In the genomic region with DNA sequence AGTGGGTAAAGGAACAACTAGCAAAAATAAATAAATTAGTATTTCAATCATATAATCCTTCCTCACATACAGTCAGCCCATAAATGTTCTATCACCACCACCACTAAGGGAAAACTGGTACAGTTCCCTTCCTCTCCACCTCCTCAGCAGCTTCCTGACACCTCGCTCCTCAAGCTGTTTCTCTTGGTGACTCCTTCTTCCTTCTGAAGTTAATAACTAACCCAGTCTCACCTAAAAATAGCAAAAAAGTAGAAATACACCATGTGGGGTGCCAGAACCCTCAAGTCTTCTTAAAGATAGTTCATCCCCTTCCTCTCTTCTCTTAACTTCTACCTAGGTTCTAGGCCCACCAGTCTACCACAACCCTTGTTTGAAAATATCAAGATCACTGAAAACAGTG, we compare ENCODE assay signal across 23 cellular contexts.
A peak's percentile ranks its signal among the peaks of the same experiment; 100 is the strongest.
DNase-seq lines count a peak whose midpoint lies in the region; ATAC-seq, FAIRE-seq and TF ChIP-seq lines count a peak whose summit lies in the region.
"Had no signal": no experiment of that assay in that cellular context is flagged by ENCODE, and none has a peak within 500 bp of the region (broad histone marks: within the 10 kb centered on the region; RNA-seq: fewer than 3 reads in every experiment).

No MANE protein-coding gene starts in this region.

- H3K27ac ChIP-seq in H1 (ENCODE audit: low read depth, low read length): no peak overlapping the region
- H3K27ac ChIP-seq in H9 (ENCODE audit: insufficient read length, low read depth, low read length): no peak overlapping the region
- no peak overlapping the region for H3K27ac ChIP-seq in sigmoid colon
- H3K27ac ChIP-seq: stomach, tibial artery had no signal

- H3K9me3 ChIP-seq in H1 (ENCODE audit: insufficient read depth in 2 of 2, low read depth in 1 of 2, low read length in 1 of 2) (no peaks in the 10 kb centered on the region), H9 (ENCODE audit: control insufficient read depth, low read depth, low read length) (no peaks in the 10 kb centered on the region), sigmoid colon (no peaks in the 10 kb centered on the region)
- H3K9me3 ChIP-seq: HAP-1, stomach, tibial artery had no signal

- no peak overlapping the region for H2AK5ac ChIP-seq in H1 (ENCODE audit: low read depth, low read length)
- H2AK5ac ChIP-seq in H9 (ENCODE audit: insufficient read length, low read length): no peak overlapping the region

- TF ChIP-seq POLR2A in H1 (IDR thresholded peaks at IDR 0.05; ENCODE audit: control extremely low read depth in 1 of 2, low read depth in 2 of 2, low read length in 2 of 2) (no peak), sigmoid colon (IDR thresholded peaks at IDR 0.05) (no peak)

- H3K36me3 Mint-ChIP-seq in H9 (ENCODE audit: insufficient read depth in 1 of 3, low read depth in 3 of 3): no peaks in the 10 kb centered on the region; a peak in 1 of 7 replicates
- H3K36me3 Mint-ChIP-seq: CD4-positive, alpha-beta memory T cell had no signal

- no peak overlapping the region for H3K18ac ChIP-seq in H1 (ENCODE audit: extremely low read depth, low read length)
- H3K18ac ChIP-seq in H9 (ENCODE audit: insufficient read length, low read depth, low read length): no peak overlapping the region

- H4K8ac ChIP-seq in H1 (ENCODE audit: extremely low read depth, insufficient read depth, low read length) (no peak overlapping the region), H9 (replicated peaks; ENCODE audit: insufficient read length, low read depth, low read length) (no peak overlapping the region)

- POLR2A ChIA-PET in H1 (lab: Charles Lee; ENCODE audit: partially characterized antibody): no interaction called here

- TF ChIP-seq EP300 in H1 (IDR thresholded peaks at IDR 0.05; ENCODE audit: borderline replicate concordance in 1 of 2, low read depth in 2 of 2, low read length in 2 of 2) (no peak), sigmoid colon (IDR thresholded peaks at IDR 0.05) (no peak)

- TF ChIP-seq CTCF in H1 (IDR thresholded peaks at IDR 0.05; ENCODE audit: control extremely low read depth in 1 of 3, insufficient read depth in 1 of 3, low read depth in 1 of 3, low read length in 3 of 3): no peak
- TF ChIP-seq CTCF in H9 (conservative IDR thresholded peaks at IDR 0.05): no peak
- TF ChIP-seq CTCF in sigmoid colon (IDR thresholded peaks at IDR 0.05): no peak

- no peaks in the 10 kb centered on the region for H3K23me2 ChIP-seq in H1 (ENCODE audit: low read depth, low read length)
- H3K23me2 ChIP-seq in H9 (ENCODE audit: insufficient read length, low read depth, low read length, poor library complexity, severe bottlenecking): no peaks in the 10 kb centered on the region

- H3K9ac ChIP-seq in H1 (replicated peaks in 1 of 4; ENCODE audit: extremely low read depth in 1 of 4, low read depth in 3 of 4, low read length in 3 of 4) (no peak overlapping the region), H9 (ENCODE audit: extremely low read depth, insufficient read length, low read length) (no peak overlapping the region)

- peak; percentile 83 for ATAC-seq in GM18907 (IDR thresholded peaks at IDR 0.05; ENCODE audit: unreplicated experiment)
- ATAC-seq in GM21390 (IDR thresholded peaks at IDR 0.05; ENCODE audit: unreplicated experiment): peak; percentile 57
- ATAC-seq in HG03066 (IDR thresholded peaks at IDR 0.05; ENCODE audit: low read depth, unreplicated experiment): peak; percentile 72
- ATAC-seq: esophagus mucosa, right cardiac atrium had no signal

- TF ChIP-seq RAD21 in H1 (IDR thresholded peaks at IDR 0.05 in 1 of 2, conservative IDR thresholded peaks at IDR 0.05 in 1 of 2; ENCODE audit: low read depth in 2 of 2, low read length in 2 of 2): no peak

- H2BK12ac ChIP-seq in H1 (ENCODE audit: low read depth, low read length): no peak overlapping the region
- H2BK12ac ChIP-seq in H9 (ENCODE audit: insufficient read length, low read depth, low read length): no peak overlapping the region

- H3K79me2 ChIP-seq in H1 (ENCODE audit: control insufficient read depth in 1 of 2, insufficient read depth in 2 of 2, low read length in 2 of 2): no peaks in the 10 kb centered on the region
- H3K79me2 ChIP-seq in H9 (ENCODE audit: insufficient read depth, low read length): no peaks in the 10 kb centered on the region

- H2BK15ac ChIP-seq in H1 (ENCODE audit: low read length): no peak overlapping the region
- H2BK15ac ChIP-seq in H9 (ENCODE audit: low read depth, low read length): no peak overlapping the region

- H3K23ac ChIP-seq in H1 (ENCODE audit: insufficient read length) (no peak overlapping the region), H9 (ENCODE audit: insufficient read length, low read depth, low read length) (no peak overlapping the region)

- H2BK20ac ChIP-seq in H1 (ENCODE audit: low read length) (no peak overlapping the region), H9 (ENCODE audit: low read depth, low read length, poor library complexity, severe bottlenecking) (no peak overlapping the region)

- no peak overlapping the region for H3K4me2 ChIP-seq in H1 (ENCODE audit: insufficient read depth in 1 of 2, low read depth in 2 of 2, low read length in 2 of 2)
- no peak overlapping the region for H3K4me2 ChIP-seq in H9 (ENCODE audit: insufficient read depth, insufficient read length, low read length)

- H2AFZ ChIP-seq in H1 (ENCODE audit: low read length) (no peak overlapping the region), H9 (ENCODE audit: low read length) (no peak overlapping the region)

- intact Hi-C loops in sigmoid colon (cut with DNase I): loop anchor here (10.0 kb wide), 1 partner anchor 815 kb away; no protein-coding TSS in a partner anchor

- DNase-seq in H1 (ENCODE audit: low read depth in 1 of 2, low spot score in 2 of 2) (no peak), NCI-H748 (lab: John Stamatoyannopoulos, UW; ENCODE audit: unreplicated experiment) (no peak), SW 1271 (lab: John Stamatoyannopoulos, UW) (no peak), H9 (no peak), sigmoid colon (no peak)
- DNase-seq: activated CD4-positive, alpha-beta T cell treated with anti-CD3 and anti-CD28 coated beads, Interleukin-2, amount 10 ng/mL, durations not matched to agents 24 days and 14 days; activated CD8-positive, alpha-beta memory T cell treated with anti-CD3 and anti-CD28 coated beads for 24 hours; activated effector memory CD4-positive, alpha-beta T cell treated with Interleukin-2 at 50 U/mL for 16 hours; CD4-positive, alpha-beta memory T cell; NCI-H1436 treated with DMSO at 0.1 percent for 48 hours; NCI-H446 treated with DMSO at 0.1 percent for 48 hours; right cardiac atrium; stomach; T1000; tibial artery had no signal

- no peak overlapping the region for H2BK5ac ChIP-seq in H1 (ENCODE audit: low read depth, low read length)
- H2BK5ac ChIP-seq in H9 (ENCODE audit: insufficient read length, low read length): no peak overlapping the region

- H3K56ac ChIP-seq in H1 (replicated peaks; ENCODE audit: insufficient read length, low read depth, low read length) (peak overlapping the region; percentile 24), H9 (ENCODE audit: insufficient read length, low read depth, low read length) (no peak overlapping the region)

- no peak overlapping the region for H3T11ph ChIP-seq in H9 (ENCODE audit: low read length)

- H3K4me3 ChIP-seq in H1 (ENCODE audit: extremely low read depth in 1 of 4, insufficient read depth in 2 of 4, low read depth in 3 of 4, low read length in 4 of 4) (no peak overlapping the region), sigmoid colon (no peak overlapping the region)
- H3K4me3 ChIP-seq: HAP-1, stomach, tibial artery had no signal

- H3K4me1 Mint-ChIP-seq in H9: peaks cover under 1 to 3% of the 10 kb centered on the region in 2 experiments; a peak in 2 of 4 replicates
- H3K4me1 Mint-ChIP-seq: activated CD4-positive, alpha-beta T cell treated with anti-CD3 and anti-CD28 coated beads, Interleukin-2, amount 10 ng/mL, durations not matched to agents 24 days and 14 days; CD4-positive, alpha-beta memory T cell had no signal

- no peak for FAIRE-seq in H1 (lab: Jason Lieb, UNC)
- FAIRE-seq: D721Med, keratinocyte had no signal

- H3K79me1 ChIP-seq in H1 (ENCODE audit: low read depth, low read length): no peaks in the 10 kb centered on the region
- H3K79me1 ChIP-seq in H9 (ENCODE audit: insufficient read depth, low read depth, low read length, poor library complexity, severe bottlenecking): no peaks in the 10 kb centered on the region

- 88% methylated on average over 1 of the region's 1 CpG; no CpG with 5 or more reads in 1 of the 2 experiments for WGBS in H1 (ENCODE audit: extremely low coverage in 1 of 2, insufficient coverage in 1 of 2, insufficient read length in 1 of 2, insufficient replicate concordance in 2 of 2, low coverage in 1 of 2, low lambda C conversion rate in 2 of 2, missing lambda C conversion rate in 1 of 2), 2 experiments
- no CpG with 5 or more reads among the region's 1 CpG for WGBS in H9 (ENCODE audit: extremely low coverage, insufficient read length, low lambda C conversion rate)
- 44 to 81% methylated on average over 1 of the region's 1 CpG for WGBS in sigmoid colon, 2 donors

- no peaks in the 10 kb centered on the region for H3K4me1 ChIP-seq in H1 (replicated peaks in 1 of 4; ENCODE audit: control insufficient read depth in 3 of 4, insufficient read depth in 4 of 4, low read length in 3 of 4)
- H3K4me1 ChIP-seq in H9 (ENCODE audit: insufficient read depth, low read length): no peaks in the 10 kb centered on the region
- no peaks in the 10 kb centered on the region for H3K4me1 ChIP-seq in sigmoid colon
- H3K4me1 ChIP-seq: HAP-1, stomach, tibial artery had no signal

- H3K36me3 ChIP-seq in H1 (ENCODE audit: control insufficient read depth in 2 of 4, insufficient read depth in 4 of 4, low read length in 3 of 4): no peaks in the 10 kb centered on the region
- H3K36me3 ChIP-seq in sigmoid colon: no peaks in the 10 kb centered on the region
- H3K36me3 ChIP-seq: HAP-1, stomach, tibial artery had no signal

- H3K9me3 Mint-ChIP-seq in H9: no peaks in the 10 kb centered on the region
- H3K9me3 Mint-ChIP-seq: activated CD4-positive, alpha-beta T cell treated with anti-CD3 and anti-CD28 coated beads, Interleukin-2, amount 10 ng/mL, durations not matched to agents 24 days and 14 days; CD4-positive, alpha-beta memory T cell had no signal

- H3K14ac ChIP-seq in H1 (ENCODE audit: insufficient read length) (no peak overlapping the region), H9 (ENCODE audit: insufficient read depth, low read length) (no peak overlapping the region)

- H3K27me3 ChIP-seq in H1 (replicated peaks in 1 of 4; ENCODE audit: control insufficient read depth in 3 of 4, extremely low read depth in 1 of 4, insufficient read depth in 3 of 4, low read length in 3 of 4) (no peaks in the 10 kb centered on the region), H9 (ENCODE audit: insufficient read depth, low read length) (no peaks in the 10 kb centered on the region), sigmoid colon (no peaks in the 10 kb centered on the region)
- H3K27me3 ChIP-seq: stomach, tibial artery had no signal

- H3K4me3 Mint-ChIP-seq in H9: no peak overlapping the region
- H3K4me3 Mint-ChIP-seq: activated CD4-positive, alpha-beta T cell treated with anti-CD3 and anti-CD28 coated beads, Interleukin-2, amount 10 ng/mL, durations not matched to agents 24 days and 14 days; activated naive CD8-positive, alpha-beta T cell; CD4-positive, alpha-beta memory T cell had no signal

- H4K91ac ChIP-seq in H1 (replicated peaks; ENCODE audit: insufficient read length, low read length) (no peak overlapping the region), H9 (ENCODE audit: insufficient read length, low read depth, low read length) (no peak overlapping the region)

- no peak overlapping the region for H3K27ac Mint-ChIP-seq in H9
- H3K27ac Mint-ChIP-seq: activated CD4-positive, alpha-beta T cell treated with anti-CD3 and anti-CD28 coated beads, Interleukin-2, amount 10 ng/mL, durations not matched to agents 24 days and 14 days; activated naive CD8-positive, alpha-beta T cell; CD4-positive, alpha-beta memory T cell had no signal

- CTCF ChIA-PET in H1 (lab: Charles Lee; ENCODE audit: partially characterized antibody): interaction anchor here (1.1 to 1.3 kb wide), 2 partner anchors 439 to 524 kb away, joined by 3 read pairs; no protein-coding TSS in a partner anchor

- peaks cover 4% of the 10 kb centered on the region for H3K27me3 Mint-ChIP-seq in H9 (ENCODE audit: low read depth)
- H3K27me3 Mint-ChIP-seq: activated CD4-positive, alpha-beta T cell treated with anti-CD3 and anti-CD28 coated beads, Interleukin-2, amount 10 ng/mL, durations not matched to agents 24 days and 14 days; activated naive CD8-positive, alpha-beta T cell; CD4-positive, alpha-beta memory T cell had no signal

- no peak overlapping the region for H2BK120ac ChIP-seq in H1 (replicated peaks; ENCODE audit: low read depth, low read length)
- H2BK120ac ChIP-seq in H9 (ENCODE audit: low read depth, low read length, poor library complexity, severe bottlenecking): no peak overlapping the region

- no peak overlapping the region for H3K4ac ChIP-seq in H1 (replicated peaks; ENCODE audit: insufficient read length, low read depth, low read length)
- no peak overlapping the region for H3K4ac ChIP-seq in H9 (ENCODE audit: low read depth, low read length)

- H4K5ac ChIP-seq in H1 (ENCODE audit: insufficient read length, low read depth, low read length) (no peak overlapping the region), H9 (ENCODE audit: insufficient read length, low read depth, low read length) (no peak overlapping the region)

- H4K20me1 ChIP-seq in H1 (replicated peaks in 1 of 2; ENCODE audit: control insufficient read depth in 1 of 2, insufficient read depth in 2 of 2, low read length in 2 of 2) (no peaks in the 10 kb centered on the region), H9 (ENCODE audit: control insufficient read depth, insufficient read depth, insufficient read length) (no peaks in the 10 kb centered on the region)
